In genomic region chr6:33886673-33887144, GRCh38 we compare ENCODE assay signal across 8 cellular contexts.
DNase-seq lines count a peak whose midpoint lies in the region; ATAC-seq, FAIRE-seq and TF ChIP-seq lines count a peak whose summit lies in the region.

No MANE protein-coding gene starts in this region.

- no peaks in the 10 kb centered on the region for H3K36me3 Mint-ChIP-seq in T-cell

- DNase-seq in HCEC 1CT (peak; percentile 24), T-cell (peak in 8 of 34 experiments; percentile 14 to 37 (median 18)), fibroblast of peridontal ligament (ENCODE audit: extremely low read depth) (peak; percentile 2), renal cortical epithelial cell (ENCODE audit: low read depth) (peak; percentile 57), GM12892 (ENCODE audit: insufficient read length) (no peak), amygdala (lab: John Stamatoyannopoulos, UW) (no peak)

- peak overlapping the region in 1 of 2 donors; percentile 63 for H3K27ac Mint-ChIP-seq in T-cell

- H3K9me3 Mint-ChIP-seq in T-cell: no peaks in the 10 kb centered on the region

- POLR2A ChIA-PET in T-cell (lab: Charles Lee): no interaction called here

- peaks cover 9 to 21% (median 19%) of the 10 kb centered on the region in 3 donors for H3K4me1 Mint-ChIP-seq in T-cell

- no peak for FAIRE-seq in GM12892 (lab: Jason Lieb, UNC)

- ATAC-seq in T-cell (replicated peaks in 1 of 4): peak; percentile 60 to 88 (median 68)
- ATAC-seq in GM21447 (IDR thresholded peaks at IDR 0.05; ENCODE audit: unreplicated experiment): no peak
- ATAC-seq in HG03439 (IDR thresholded peaks at IDR 0.05; ENCODE audit: unreplicated experiment): no peak

- TF ChIP-seq POLR2A in GM12892 (IDR thresholded peaks at IDR 0.05; ENCODE audit: low read depth, low read length): no peak

- CTCF ChIA-PET in T-cell (lab: Charles Lee): interaction anchor here in 1 of 2 donors (0.6 kb wide), 1 partner anchor 986 kb away, joined by 3 read pairs; no protein-coding TSS in a partner anchor

- H3K27me3 Mint-ChIP-seq in T-cell: peaks cover 0 to 2% of the 10 kb centered on the region in 2 donors

- H3K4me3 Mint-ChIP-seq in T-cell: peak overlapping the region in 1 of 3 donors; percentile 31

Comparison
In these comparisons a context has a peak if more than half of its experiments do, and no peak if none do; other contexts are left out.
1. DNase-seq: peak in HCEC 1CT (single experiment), fibroblast of peridontal ligament (single experiment) and renal cortical epithelial cell (single experiment); none in GM12892 (single experiment) and amygdala (0 of 56).
2. ATAC-seq: peak in T-cell (4 of 4); none in GM21447 (single experiment) and HG03439 (single experiment).